ENCODE assay signal across 19 cellular contexts in genomic region chr14:68208218-68208617, GRCh38.
DNase-seq lines count a peak whose midpoint lies in the region; ATAC-seq and TF ChIP-seq lines count a peak whose summit lies in the region.
"Had no signal": no experiment of that assay in that cellular context is flagged by ENCODE, and none has a peak within 500 bp of the region (broad histone marks: within the 10 kb centered on the region; RNA-seq: fewer than 3 reads in every experiment).

No MANE protein-coding gene starts in this region.

- peak; percentile 20 for ATAC-seq in sciatic nerve
- ATAC-seq in HG02870 (IDR thresholded peaks at IDR 0.05; ENCODE audit: unreplicated experiment) = no peak
- no peak for ATAC-seq in GM21786 (IDR thresholded peaks at IDR 0.05; ENCODE audit: unreplicated experiment)
- ATAC-seq: stimulated activated memory B cell treated with anti-CD40 and anti-IgM and Interleukin-4, amounts not matched to agents 10 μg/mL and 1 μg/mL and 100 μg/mL, for 72 hours had no signal

- no peak overlapping the region for H3K4me3 ChIP-seq in AG10803 (ENCODE audit: low read length)
- H3K4me3 ChIP-seq in effector memory CD4-positive, alpha-beta T cell (ENCODE audit: insufficient read depth, low read depth, low read length, poor library complexity, severe bottlenecking) = no peak overlapping the region
- no peak overlapping the region for H3K4me3 ChIP-seq in adrenal gland

- TF ChIP-seq CTCF in AG10803 (conservative IDR thresholded peaks at IDR 0.05; ENCODE audit: low read length) (no peak), adrenal gland (IDR thresholded peaks at IDR 0.05) (no peak)

- DNase-seq in AG10803 (ENCODE audit: low read depth) = peak; percentile 67
- DNase-seq in M059J (ENCODE audit: low read depth) = peak; percentile 56
- DNase-seq in effector memory CD4-positive, alpha-beta T cell = no peak
- no peak for DNase-seq in sciatic nerve (ENCODE audit: low spot score)
- no peak for DNase-seq in adrenal gland
- DNase-seq in DMS 273 (lab: John Stamatoyannopoulos, UW; ENCODE audit: unreplicated experiment) = no peak
- DNase-seq: ACHN; activated CD4-positive, CD25-positive, alpha-beta regulatory T cell; activated naive CD8-positive, alpha-beta T cell treated with anti-CD3 and anti-CD28 coated beads, Interleukin-2, amount 10 ng/mL, durations not matched to agents 7 days and 5 days; activated T-cell treated with anti-CD3 and anti-CD28 coated beads, Interleukin-2, amount 50 U/mL, for 48 hours; HFFc6; hippocampal formation; Karpas-422; NCI-H1417; NCI-H526 treated with DMSO at 0.1 percent for 48 hours; stimulated activated CD4-positive, alpha-beta T cell treated with anti-CD3 and anti-CD28 coated beads, Interleukin-15, amount 100 ng/mL, for 24 hours had no signal

- no peak for TF ChIP-seq POLR2A in adrenal gland (IDR thresholded peaks at IDR 0.05)

- no peaks in the 10 kb centered on the region for H3K27me3 ChIP-seq in effector memory CD4-positive, alpha-beta T cell (replicated peaks; ENCODE audit: control insufficient read depth, insufficient read depth, low read length, poor library complexity, severe bottlenecking)
- no peaks in the 10 kb centered on the region for H3K27me3 ChIP-seq in adrenal gland

- H3K36me3 ChIP-seq in effector memory CD4-positive, alpha-beta T cell (ENCODE audit: control insufficient read depth, insufficient read depth, low read length) = no peaks in the 10 kb centered on the region
- H3K36me3 ChIP-seq in adrenal gland (replicated peaks in 1 of 2) = no peaks in the 10 kb centered on the region

- peaks cover 23% of the 10 kb centered on the region for H3K4me1 ChIP-seq in effector memory CD4-positive, alpha-beta T cell (ENCODE audit: control insufficient read depth, insufficient read depth, low read length, poor library complexity, severe bottlenecking)
- peaks cover 6 to 26% of the 10 kb centered on the region in 2 donors for H3K4me1 ChIP-seq in adrenal gland (replicated peaks in 1 of 2)

- H3K27ac ChIP-seq in effector memory CD4-positive, alpha-beta T cell (ENCODE audit: insufficient read depth, low read length, poor library complexity, severe bottlenecking) = peak overlapping the region; percentile 2
- no peak overlapping the region for H3K27ac ChIP-seq in adrenal gland

- no peaks in the 10 kb centered on the region for H3K9me3 ChIP-seq in effector memory CD4-positive, alpha-beta T cell (ENCODE audit: control insufficient read depth, low read length)
- H3K9me3 ChIP-seq in adrenal gland (replicated peaks in 1 of 3) = peaks cover 0 to 5% (median 2%) of the 10 kb centered on the region in 3 donors

- WGBS in adrenal gland, 4 donors = 68 to 86% (median 76%) methylated on average over 1 of the region's 1 CpG

- intact Hi-C loops in sciatic nerve (cut with DNase I) (no loop called here), adrenal gland (cut with DNase I) (no loop called here)

Comparison
In these comparisons a context has a peak if more than half of its experiments do, and no peak if none do; other contexts are left out.
1. DNase-seq: peak in AG10803 (single experiment) and M059J (single experiment); none in effector memory CD4-positive, alpha-beta T cell (0 of 3), sciatic nerve (single experiment), adrenal gland (0 of 7) and DMS 273 (single experiment).